In the genomic region with DNA sequence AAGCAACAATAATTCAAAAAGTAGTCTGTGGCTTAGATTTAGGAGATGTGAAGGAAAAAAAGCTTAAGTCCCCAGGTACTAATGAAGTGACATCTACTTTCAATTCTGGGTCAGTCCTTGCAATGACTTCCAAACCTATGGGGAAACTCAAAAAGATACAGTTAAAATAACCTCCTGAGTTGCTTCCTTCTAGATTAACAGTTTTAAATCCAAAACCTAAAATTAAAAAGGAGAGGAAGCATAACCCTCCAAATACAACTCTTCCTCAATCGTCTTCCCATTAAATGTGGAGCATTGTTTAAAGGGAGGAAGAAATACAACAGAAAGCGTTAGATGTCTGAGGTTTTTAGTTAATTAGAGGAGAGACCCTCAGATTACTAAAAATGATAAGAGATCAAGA, we compare ENCODE assay signal across 10 cellular contexts.
"Had no signal": no experiment of that assay in that cellular context is flagged by ENCODE, and none has a peak within 500 bp of the region (broad histone marks: within the 10 kb centered on the region; RNA-seq: fewer than 3 reads in every experiment).

No MANE protein-coding gene starts in this region.

- ATAC-seq: HCT116, HepG2 had no signal

- H3K9ac ChIP-seq: GM23248 had no signal

- H3K4me1 Mint-ChIP-seq: IgD-negative memory B cell had no signal

- H3K36me3 ChIP-seq: HAP-1 had no signal

- H3K27ac ChIP-seq: GM23248, HL-60 had no signal

- H3K27me3 Mint-ChIP-seq: IgD-negative memory B cell had no signal

- H3K9me3 Mint-ChIP-seq: HFFc6, IgD-negative memory B cell had no signal

- H3K4me3 Mint-ChIP-seq: HFFc6, IgD-negative memory B cell had no signal

- H3K4me1 ChIP-seq: HAP-1 had no signal

- H2AFZ ChIP-seq: GM23248 had no signal

- H3K4me3 ChIP-seq: GM23248, HAP-1 had no signal

- H3K9me3 ChIP-seq: HAP-1 had no signal

- H3K27ac Mint-ChIP-seq: HFFc6, IgD-negative memory B cell had no signal

- DNase-seq: GM23248, GOT3, H7, HFFc6, KBM-7 had no signal
